In the genomic region with DNA sequence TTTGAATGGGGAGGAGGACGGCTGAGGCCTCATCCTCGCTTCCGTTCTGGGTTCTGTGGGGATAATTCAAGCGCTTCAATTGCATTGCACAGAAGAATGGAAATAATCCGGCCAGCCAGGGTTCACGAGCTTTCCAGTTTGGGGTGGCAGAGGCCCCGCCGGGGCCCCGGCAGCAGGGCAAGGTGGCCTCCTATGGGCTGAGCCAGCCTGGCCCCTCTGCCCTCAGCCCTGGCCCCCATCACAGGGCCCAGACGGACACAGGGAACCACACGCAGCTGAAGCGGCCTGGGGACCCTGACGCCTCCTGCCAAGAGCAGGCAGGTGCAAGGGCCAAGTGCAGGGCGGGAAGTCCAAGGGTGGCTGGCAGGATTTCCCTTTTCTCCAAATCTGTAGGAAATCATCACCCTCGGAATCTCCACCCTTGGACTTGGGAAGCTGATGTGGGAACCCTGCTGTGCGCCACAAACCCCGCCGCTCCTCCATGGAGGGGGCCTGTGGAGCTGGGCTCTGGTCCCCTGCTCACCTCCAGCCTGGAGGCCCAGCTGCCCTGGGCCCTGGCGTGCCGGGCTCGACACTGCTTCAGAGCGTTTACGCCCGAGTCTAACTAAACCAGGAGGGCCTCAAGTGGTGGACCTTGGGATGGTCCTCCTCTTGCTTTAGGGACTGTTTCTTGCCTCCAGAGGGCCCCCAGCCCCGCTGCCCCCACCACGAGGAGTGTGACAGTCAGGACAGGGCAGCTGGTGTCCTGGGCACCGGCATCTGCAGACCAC, we compare ENCODE assay signal across 24 cellular contexts.
DNase-seq lines count a peak whose midpoint lies in the region; ATAC-seq and TF ChIP-seq lines count a peak whose summit lies in the region.
"Had no signal": no experiment of that assay in that cellular context is flagged by ENCODE, and none has a peak within 500 bp of the region (broad histone marks: within the 10 kb centered on the region; RNA-seq: fewer than 3 reads in every experiment).

No MANE protein-coding gene starts in this region.

- peak overlapping the region; percentile 65 for H3K9ac ChIP-seq in OCI-LY1 (ENCODE audit: low read length)
- H3K9ac ChIP-seq in endodermal cell (ENCODE audit: extremely low read depth, low read length, poor library complexity, severe bottlenecking) = no peak overlapping the region
- H3K9ac ChIP-seq: parathyroid adenoma had no signal

- H3K27ac Mint-ChIP-seq in GM23338 = no peak overlapping the region
- H3K27ac Mint-ChIP-seq in endodermal cell = no peak overlapping the region
- H3K27ac Mint-ChIP-seq in activated T-cell treated with anti-CD3 and anti-CD28 coated beads, Interleukin-2, amount 50 U/mL, for 24 hours = no peak overlapping the region
- H3K27ac Mint-ChIP-seq: activated CD8-positive, alpha-beta T cell treated with anti-CD3 and anti-CD28 coated beads, Interleukin-2, amount 10 ng/mL, durations not matched to agents 7 days and 5 days; activated naive CD8-positive, alpha-beta T cell treated with anti-CD3 and anti-CD28 coated beads for 36 hours; natural killer cell treated with Interleukin-12 subunit alpha and Interleukin-12 subunit beta and Interleukin-15 and Interleukin-18, amount 100 ng/mL, for 72 hours had no signal

- H3K36me3 ChIP-seq in GM23338 (ENCODE audit: insufficient read depth) (no peaks in the 10 kb centered on the region), OCI-LY1 (ENCODE audit: insufficient read depth, low read length) (peaks cover 11% of the 10 kb centered on the region; the same call in 1 of the 2 replicates), endodermal cell (ENCODE audit: control insufficient read depth, insufficient read depth, low read length) (peaks cover 16% of the 10 kb centered on the region), transverse colon (peaks cover 0 to 7% (median 0%) of the 10 kb centered on the region in 4 donors)

- H3K4me3 Mint-ChIP-seq in GM23338 (no peak overlapping the region), endodermal cell (no peak overlapping the region)
- H3K4me3 Mint-ChIP-seq in activated T-cell treated with anti-CD3 and anti-CD28 coated beads, Interleukin-2, amount 50 U/mL, for 24 hours = no peak overlapping the region
- H3K4me3 Mint-ChIP-seq: activated CD8-positive, alpha-beta T cell treated with anti-CD3 and anti-CD28 coated beads, Interleukin-2, amount 10 ng/mL, durations not matched to agents 7 days and 5 days; activated naive CD8-positive, alpha-beta T cell treated with anti-CD3 and anti-CD28 coated beads for 36 hours; natural killer cell treated with Interleukin-12 subunit alpha and Interleukin-12 subunit beta and Interleukin-15 and Interleukin-18, amount 100 ng/mL, for 72 hours had no signal

- H3K9me3 ChIP-seq in OCI-LY1 (ENCODE audit: low read length) (no peaks in the 10 kb centered on the region), endodermal cell (ENCODE audit: control insufficient read depth, low read length) (no peaks in the 10 kb centered on the region), transverse colon (no peaks in the 10 kb centered on the region)
- H3K9me3 ChIP-seq: ascending aorta, right atrium auricular region, upper lobe of left lung had no signal

- H3K27me3 Mint-ChIP-seq in GM23338 (ENCODE audit: insufficient read depth, low read depth, poor library complexity) (peaks cover 8% of the 10 kb centered on the region), endodermal cell (ENCODE audit: insufficient read depth) (no peaks in the 10 kb centered on the region)
- H3K27me3 Mint-ChIP-seq in activated T-cell treated with anti-CD3 and anti-CD28 coated beads, Interleukin-2, amount 50 U/mL, for 24 hours = no peaks in the 10 kb centered on the region
- H3K27me3 Mint-ChIP-seq: activated naive CD8-positive, alpha-beta T cell treated with anti-CD3 and anti-CD28 coated beads for 36 hours; natural killer cell treated with Interleukin-12 subunit alpha and Interleukin-12 subunit beta and Interleukin-15 and Interleukin-18, amount 100 ng/mL, for 72 hours had no signal

- H2AFZ ChIP-seq in GM23338 (no peak overlapping the region), OCI-LY1 (ENCODE audit: low read length) (no peak overlapping the region)
- H2AFZ ChIP-seq: parathyroid adenoma had no signal

- TF ChIP-seq CTCF in GM23338 (conservative IDR thresholded peaks at IDR 0.05; ENCODE audit: low read depth in 2 of 2) (peak in 1 of 2 experiments; percentile 26; a peak in 2 of 4 replicates), OCI-LY1 (IDR thresholded peaks at IDR 0.05; ENCODE audit: low read length) (no peak), endodermal cell (conservative IDR thresholded peaks at IDR 0.05) (peak; percentile 48), transverse colon (IDR thresholded peaks at IDR 0.05) (no peak)

- TF ChIP-seq POLR2A in transverse colon (IDR thresholded peaks at IDR 0.05) = no peak

- H3K4me2 ChIP-seq in GM23338 (no peak overlapping the region), OCI-LY1 (ENCODE audit: low read length) (peak overlapping the region; percentile 73)

- 0 out of 2 replicates have a peak, but pooled peaks cover 4% of the 10 kb centered on the region for H3K4me1 ChIP-seq in GM23338 (ENCODE audit: insufficient read depth)
- peaks cover 46% of the 10 kb centered on the region for H3K4me1 ChIP-seq in OCI-LY1 (ENCODE audit: insufficient read depth, low read length, severe bottlenecking)
- peaks cover 3% of the 10 kb centered on the region for H3K4me1 ChIP-seq in endodermal cell (ENCODE audit: control insufficient read depth, insufficient read depth, low read length)
- no peaks in the 10 kb centered on the region for H3K4me1 ChIP-seq in transverse colon
- H3K4me1 ChIP-seq: ascending aorta, parathyroid adenoma, upper lobe of left lung had no signal

- H3K4me3 ChIP-seq in GM23338 = no peak overlapping the region
- H3K4me3 ChIP-seq in OCI-LY1 (ENCODE audit: low read depth, low read length, poor library complexity, severe bottlenecking) = peak overlapping the region; percentile 48
- H3K4me3 ChIP-seq in endodermal cell (ENCODE audit: low read length) = no peak overlapping the region
- no peak overlapping the region for H3K4me3 ChIP-seq in transverse colon
- H3K4me3 ChIP-seq: SK-N-MC, upper lobe of left lung had no signal

- ATAC-seq in GM23338 = peak; percentile 62
- ATAC-seq in sciatic nerve = peak; percentile 25
- ATAC-seq in HG02642 (IDR thresholded peaks at IDR 0.05; ENCODE audit: poor library complexity, unreplicated experiment) = no peak

- H3K9me3 Mint-ChIP-seq in GM23338 (no peaks in the 10 kb centered on the region), endodermal cell (no peaks in the 10 kb centered on the region)
- no peaks in the 10 kb centered on the region for H3K9me3 Mint-ChIP-seq in activated T-cell treated with anti-CD3 and anti-CD28 coated beads, Interleukin-2, amount 50 U/mL, for 24 hours
- H3K9me3 Mint-ChIP-seq: activated naive CD8-positive, alpha-beta T cell treated with anti-CD3 and anti-CD28 coated beads for 36 hours; natural killer cell treated with Interleukin-12 subunit alpha and Interleukin-12 subunit beta and Interleukin-15 and Interleukin-18, amount 100 ng/mL, for 72 hours had no signal

- H3K27ac ChIP-seq in GM23338 (ENCODE audit: low read depth) = no peak overlapping the region
- H3K27ac ChIP-seq in OCI-LY1 (ENCODE audit: low read depth, low read length, poor library complexity, severe bottlenecking) = peak overlapping the region; percentile 90
- no peak overlapping the region for H3K27ac ChIP-seq in endodermal cell (ENCODE audit: low read depth, low read length)
- H3K27ac ChIP-seq in transverse colon = no peak overlapping the region
- H3K27ac ChIP-seq: ascending aorta, C4-2B, parathyroid adenoma, right atrium auricular region, SK-N-MC, upper lobe of left lung had no signal

- H3K4me1 Mint-ChIP-seq in GM23338 = peaks cover 8% of the 10 kb centered on the region
- peaks cover 10% of the 10 kb centered on the region for H3K4me1 Mint-ChIP-seq in endodermal cell
- H3K4me1 Mint-ChIP-seq in activated T-cell treated with anti-CD3 and anti-CD28 coated beads, Interleukin-2, amount 50 U/mL, for 24 hours (ENCODE audit: low read depth) = peaks cover under 1% of the 10 kb centered on the region
- H3K4me1 Mint-ChIP-seq: activated naive CD8-positive, alpha-beta T cell treated with anti-CD3 and anti-CD28 coated beads for 36 hours had no signal

- in situ Hi-C loops in transverse colon (cut with MboI; ENCODE audit: low pct_ligation_motif_present in 1 of 4, low pct_unique_long_range_greater_than_20kb in 1 of 4, low sequenced_read_pairs in 3 of 4) = no loop called here

- no peaks in the 10 kb centered on the region for H3F3A ChIP-seq in GM23338 (replicated peaks; ENCODE audit: low read depth)
- no peaks in the 10 kb centered on the region for H3F3A ChIP-seq in OCI-LY1 (ENCODE audit: insufficient read depth, low read length)

- H3K27me3 ChIP-seq in GM23338 (ENCODE audit: insufficient read depth) = no peaks in the 10 kb centered on the region
- H3K27me3 ChIP-seq in OCI-LY1 (ENCODE audit: insufficient read depth, low read length) = no peaks in the 10 kb centered on the region
- no peaks in the 10 kb centered on the region for H3K27me3 ChIP-seq in endodermal cell (ENCODE audit: control insufficient read depth, insufficient read depth, low read length, poor library complexity, severe bottlenecking)
- H3K27me3 ChIP-seq in transverse colon = no peaks in the 10 kb centered on the region
- H3K27me3 ChIP-seq: ascending aorta, right atrium auricular region, upper lobe of left lung had no signal

- no peak for TF ChIP-seq EP300 in transverse colon (IDR thresholded peaks at IDR 0.05; ENCODE audit: low read depth)

- WGBS in endodermal cell (ENCODE audit: insufficient coverage in 1 of 2, insufficient read length in 1 of 2), 2 experiments = 93 to 96% methylated on average over 20 to 27 of the region's 27 CpGs
- WGBS in transverse colon (ENCODE audit: low coverage in 1 of 2), 2 donors = 89 to 93% methylated on average over 2 to 27 of the region's 27 CpGs

- DNase-seq in GM23338 (ENCODE audit: low spot score) (no peak), endodermal cell (peak; percentile 63), sciatic nerve (ENCODE audit: low spot score) (no peak), transverse colon (no peak)
- DNase-seq in activated T-cell treated with anti-CD3 and anti-CD28 coated beads, Interleukin-2, amount 50 U/mL, for 24 hours = no peak
- DNase-seq: activated CD8-positive, alpha-beta T cell treated with anti-CD3 and anti-CD28 coated beads, Interleukin-2, amount 10 ng/mL, durations not matched to agents 7 days and 5 days; activated effector memory CD4-positive, alpha-beta T cell treated with anti-CD3 and anti-CD28 coated beads, Interleukin-2, amount 50 U/mL, for 16 hours; activated naive CD8-positive, alpha-beta T cell treated with anti-CD3 and anti-CD28 coated beads for 36 hours; central memory CD4-positive, alpha-beta T cell; DND-41; midbrain; NCI-H1092; NCI-H2171; RPMI8226; T-helper 2 cell; upper lobe of left lung had no signal

- no peaks in the 10 kb centered on the region for H3K9me2 ChIP-seq in GM23338 (ENCODE audit: insufficient read depth)
- H3K9me2 ChIP-seq in OCI-LY1 (ENCODE audit: low read depth, low read length) = no peaks in the 10 kb centered on the region

- intact Hi-C loops in sciatic nerve (cut with DNase I) (no loop called here), transverse colon (cut with DNase I; ENCODE audit: low total_unique reads) (no loop called here)

- H3K79me2 ChIP-seq in GM23338 (replicated peaks; ENCODE audit: insufficient read depth) (no peaks in the 10 kb centered on the region), OCI-LY1 (ENCODE audit: insufficient read depth, low read length) (no peaks in the 10 kb centered on the region)
- H3K79me2 ChIP-seq: parathyroid adenoma had no signal

- no peaks in the 10 kb centered on the region; the same call in 1 of the 3 replicates for H3K36me3 Mint-ChIP-seq in GM23338 (ENCODE audit: low read depth)
- H3K36me3 Mint-ChIP-seq in endodermal cell (ENCODE audit: low read depth) = peaks cover 49% of the 10 kb centered on the region
- H3K36me3 Mint-ChIP-seq in activated T-cell treated with anti-CD3 and anti-CD28 coated beads, Interleukin-2, amount 50 U/mL, for 24 hours (ENCODE audit: low read depth) = peaks cover 20% of the 10 kb centered on the region
- H3K36me3 Mint-ChIP-seq: natural killer cell treated with Interleukin-12 subunit alpha and Interleukin-12 subunit beta and Interleukin-15 and Interleukin-18, amount 100 ng/mL, for 72 hours had no signal

- H4K20me1 ChIP-seq in GM23338 (replicated peaks; ENCODE audit: insufficient read depth) (no peaks in the 10 kb centered on the region; the same call in 1 of the 2 replicates), OCI-LY1 (ENCODE audit: insufficient read depth, low read length) (no peaks in the 10 kb centered on the region)
